Comparison of ENCODE assay signal across 9 cellular contexts in the genomic region with DNA sequence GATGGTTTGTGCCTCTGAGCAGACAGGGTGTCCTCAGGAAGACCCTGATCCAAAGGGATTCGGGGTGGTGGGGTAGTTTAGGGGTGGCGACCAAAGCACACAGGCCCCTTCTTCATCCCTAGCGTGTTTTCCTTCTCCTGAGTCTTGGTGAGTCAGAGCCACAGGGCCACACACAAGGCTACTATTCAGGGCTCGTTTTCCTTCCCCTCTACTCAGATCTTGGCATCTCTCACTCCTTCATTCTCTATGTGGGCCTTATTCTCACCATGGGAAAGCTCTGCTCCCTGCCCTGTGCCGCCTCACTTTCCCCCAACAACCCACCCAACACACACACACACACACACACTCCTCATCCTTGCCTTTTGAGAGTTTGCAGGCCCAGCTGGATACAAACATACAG. TPM values are rescaled to one million over a fixed set of nuclear protein-coding genes. Genes with fewer than 3 reads are reported as not detected.
A peak's percentile ranks its signal among the peaks of the same experiment; 100 is the strongest.
DNase-seq lines count a peak whose midpoint lies in the region; ATAC-seq and TF ChIP-seq lines count a peak whose summit lies in the region.
"Had no signal": no experiment of that assay in that cellular context is flagged by ENCODE, and none has a peak within 500 bp of the region (broad histone marks: within the 10 kb centered on the region; RNA-seq: fewer than 3 reads in every experiment).

No MANE protein-coding gene starts in this region.

- no peaks in the 10 kb centered on the region for H3K79me1 ChIP-seq in neuronal stem cell (ENCODE audit: low read depth, low read length)

- H3K27me3 ChIP-seq in PC-9 (ENCODE audit: insufficient read depth, low read depth) (no peaks in the 10 kb centered on the region), esophagus (ENCODE audit: control insufficient read depth in 1 of 2, insufficient read depth in 2 of 2, low read length in 2 of 2) (no peaks in the 10 kb centered on the region), neuronal stem cell (ENCODE audit: control insufficient read depth in 3 of 3, insufficient read depth in 3 of 3, low read depth in 1 of 3, low read length in 3 of 3) (no peaks in the 10 kb centered on the region)

- POLR2A ChIA-PET in PC-9 (lab: Charles Lee; ENCODE audit: unreplicated experiment), result interaction anchor here (0.5 kb wide), 1 partner anchor 234 kb away, joined by 14 read pairs; no protein-coding TSS in a partner anchor
- POLR2A ChIA-PET in activated CD4-positive, alpha-beta memory T cell treated with anti-CD3 and anti-CD28 coated beads for 36 hours (lab: Charles Lee), result interaction anchor here (2.2 kb wide), 1 partner anchor 75 kb away, joined by 9 read pairs; no protein-coding TSS in a partner anchor

- no peak for ATAC-seq in HG02678 (IDR thresholded peaks at IDR 0.05; ENCODE audit: unreplicated experiment)

- no peak overlapping the region for H3K4me3 ChIP-seq in PC-9
- H3K4me3 ChIP-seq in esophagus (ENCODE audit: low read depth in 1 of 2, low read length in 2 of 2), result no peak overlapping the region
- no peak overlapping the region for H3K4me3 ChIP-seq in neuronal stem cell (ENCODE audit: low read length in 2 of 2)

- CTCF ChIA-PET in PC-9 (lab: Charles Lee), result interaction anchor here (3.3 kb wide), 1 partner anchor 74 kb away, joined by 13 read pairs; no protein-coding TSS in a partner anchor
- CTCF ChIA-PET in activated CD4-positive, alpha-beta memory T cell treated with anti-CD3 and anti-CD28 coated beads for 36 hours (lab: Charles Lee), result interaction anchor here (0.5 to 8.4 kb wide), 15 partner anchors 8 to 239 kb away, joined by 3 to 203 read pairs (median 5); partner anchors contain the start of genes CAPZA1 and ST7L

- peaks cover 47% of the 10 kb centered on the region for H3K4me1 ChIP-seq in PC-9 (replicated peaks; ENCODE audit: insufficient read depth)
- H3K4me1 ChIP-seq in esophagus (ENCODE audit: control insufficient read depth in 2 of 2, insufficient read depth in 2 of 2, low read length in 1 of 2), result peaks cover 0 to 12% of the 10 kb centered on the region in 2 donors
- H3K4me1 ChIP-seq in neuronal stem cell (ENCODE audit: control insufficient read depth in 2 of 2, insufficient read depth in 1 of 2, low read depth in 1 of 2, low read length in 2 of 2), result peaks cover 6 to 7% of the 10 kb centered on the region in 2 donors

- peaks cover 8% of the 10 kb centered on the region for H3K4me1 Mint-ChIP-seq in activated CD4-positive, alpha-beta memory T cell treated with anti-CD3 and anti-CD28 coated beads for 36 hours (ENCODE audit: low read depth)

- 41 to 65% methylated on average over 5 of the region's 5 CpGs for WGBS in esophagus, 2 donors
- WGBS in neuronal stem cell (ENCODE audit: extremely low coverage in 2 of 2, insufficient read length in 2 of 2, insufficient replicate concordance in 1 of 2), 2 donors, result no CpG with 5 or more reads among the region's 5 CpGs

- peak; percentile 13 for DNase-seq in A172 (ENCODE audit: low spot score)
- no peak for DNase-seq in PC-9
- no peak for DNase-seq in neuronal stem cell (ENCODE audit: low spot score)
- DNase-seq in NCI-H226, result no peak
- no peak for DNase-seq in activated CD4-positive, alpha-beta memory T cell treated with anti-CD3 and anti-CD28 coated beads for 36 hours
- no peak for DNase-seq in NCI-H1092 (lab: John Stamatoyannopoulos, UW)
- DNase-seq: NCI-H2029 had no signal

- H2BK12ac ChIP-seq in neuronal stem cell (ENCODE audit: low read length), result no peak overlapping the region

- no peaks in the 10 kb centered on the region for H3K9me3 ChIP-seq in PC-9 (ENCODE audit: insufficient read depth, low read depth)
- no peaks in the 10 kb centered on the region for H3K9me3 ChIP-seq in esophagus (ENCODE audit: control insufficient read depth in 2 of 2, insufficient read depth in 1 of 2, low read depth in 1 of 2, low read length in 1 of 2)
- H3K9me3 ChIP-seq in neuronal stem cell (replicated peaks in 1 of 2; ENCODE audit: control insufficient read depth in 2 of 2, insufficient read depth in 1 of 2, low read depth in 1 of 2, low read length in 2 of 2), result no peaks in the 10 kb centered on the region

- H3K9ac ChIP-seq in neuronal stem cell (ENCODE audit: low read depth, low read length, poor library complexity), result no peak overlapping the region

- no peak overlapping the region for H3K4me3 Mint-ChIP-seq in activated CD4-positive, alpha-beta memory T cell treated with anti-CD3 and anti-CD28 coated beads for 36 hours

- no peak overlapping the region for H3K27ac Mint-ChIP-seq in activated CD4-positive, alpha-beta memory T cell treated with anti-CD3 and anti-CD28 coated beads for 36 hours

- H4K91ac ChIP-seq in neuronal stem cell (ENCODE audit: low read depth, low read length, poor library complexity), result peak overlapping the region; percentile 24

- H3K27ac ChIP-seq in PC-9 (no peak overlapping the region), esophagus (ENCODE audit: low read depth in 2 of 2, low read length in 1 of 2) (peak overlapping the region; percentile 96 to 97), neuronal stem cell (replicated peaks; ENCODE audit: low read length) (no peak overlapping the region)

- no TSS peak for BruUV-seq in PC-9 (replicated peaks; lab: Mats Ljungman, UMichigan)

- H3K14ac ChIP-seq in neuronal stem cell (ENCODE audit: low read length), result no peak overlapping the region

- H3K9me3 Mint-ChIP-seq in activated CD4-positive, alpha-beta memory T cell treated with anti-CD3 and anti-CD28 coated beads for 36 hours, result no peaks in the 10 kb centered on the region

- H3K4me2 ChIP-seq in PC-9 (0 out of 2 replicates have a peak overlapping the region, but pooled peaks have one; percentile 93), neuronal stem cell (ENCODE audit: insufficient read depth, low read length, poor library complexity, severe bottlenecking) (no peak overlapping the region)

- H2BK5ac ChIP-seq in neuronal stem cell (ENCODE audit: low read length), result no peak overlapping the region

- H4K8ac ChIP-seq in neuronal stem cell (ENCODE audit: low read depth, low read length), result no peak overlapping the region

- H2AFZ ChIP-seq in PC-9, result no peak overlapping the region
- no peak overlapping the region for H2AFZ ChIP-seq in neuronal stem cell (ENCODE audit: low read length)

- no peak overlapping the region for H2BK15ac ChIP-seq in neuronal stem cell (ENCODE audit: low read length)

- H3K27me3 Mint-ChIP-seq in activated CD4-positive, alpha-beta memory T cell treated with anti-CD3 and anti-CD28 coated beads for 36 hours, result peaks cover 10% of the 10 kb centered on the region

- H3K79me2 ChIP-seq in PC-9 (ENCODE audit: low read depth), result no peaks in the 10 kb centered on the region

- no peaks in the 10 kb centered on the region for H4K20me1 ChIP-seq in PC-9 (ENCODE audit: insufficient read depth)

- no peak overlapping the region for H3K4ac ChIP-seq in neuronal stem cell (ENCODE audit: low read length)

- no peak overlapping the region for H2AK5ac ChIP-seq in neuronal stem cell (ENCODE audit: low read depth, low read length)

- H3F3A ChIP-seq in PC-9 (ENCODE audit: insufficient read depth, low read depth), result peaks cover 27% of the 10 kb centered on the region; the same call in 1 of the 2 replicates

- peaks cover 5% of the 10 kb centered on the region; the same call in 1 of the 2 replicates for H3K9me2 ChIP-seq in PC-9 (ENCODE audit: insufficient read depth)

- no peaks in the 10 kb centered on the region for H3K36me3 ChIP-seq in PC-9 (ENCODE audit: low read depth)
- H3K36me3 ChIP-seq in esophagus (ENCODE audit: control insufficient read depth in 2 of 2, insufficient read depth in 2 of 2, low read length in 1 of 2), result no peaks in the 10 kb centered on the region
- H3K36me3 ChIP-seq in neuronal stem cell (replicated peaks in 1 of 2; ENCODE audit: control insufficient read depth in 2 of 2, insufficient read depth in 2 of 2, low read length in 2 of 2), result peaks cover 0 to 11% of the 10 kb centered on the region in 2 donors

- intact Hi-C loops in PC-9 (cut with micrococcal nuclease; ENCODE audit: unreplicated experiment), result loop anchor here (10.0 kb wide), 2 partner anchors 150 to 240 kb away; partner anchors contain the start of genes CAPZA1, RHOC and ST7L
- intact Hi-C loops in activated CD4-positive, alpha-beta memory T cell treated with anti-CD3 and anti-CD28 coated beads for 36 hours (cut with micrococcal nuclease), result no loop called here

- H2BK120ac ChIP-seq in neuronal stem cell (ENCODE audit: low read depth, low read length), result no peak overlapping the region

- no peaks in the 10 kb centered on the region for H3K36me3 Mint-ChIP-seq in activated CD4-positive, alpha-beta memory T cell treated with anti-CD3 and anti-CD28 coated beads for 36 hours

- H3K23ac ChIP-seq in neuronal stem cell (ENCODE audit: low read depth, low read length, poor library complexity), result no peak overlapping the region

- TF ChIP-seq CTCF in PC-9 (conservative IDR thresholded peaks at IDR 0.05), result no peak

- no peak overlapping the region for H3K18ac ChIP-seq in neuronal stem cell (ENCODE audit: low read length)

RNA-seq across cellular contexts. Expression of gene WNT2B, which starts 43.6 kb away (rescaled TPM):
- 0.05 TPM in 1 of 2 replicates, not detected in the other for total RNA-seq in A172 (2014; rRNA removed; shearing (Covaris generic))
- 0.98 and 1.1 TPM in 2 replicates for total RNA-seq in PC-9 (2021)
- polyA plus RNA-seq in esophagus, result 1 to 10 TPM; 2.2 to 3.2 TPM
- polyA plus RNA-seq in neuronal stem cell (2013, experiment 1 of 2), result 4.9 TPM
- polyA plus RNA-seq in neuronal stem cell (2013, experiment 2 of 2), result 5.1 TPM
- under 1 TPM; 0.05 to 0.15 TPM for total RNA-seq in activated CD4-positive, alpha-beta memory T cell treated with anti-CD3 and anti-CD28 coated beads for 36 hours

Comparison
In these comparisons a context has a peak if more than half of its experiments do, and no peak if none do; other contexts are left out.
1. H3K27ac ChIP-seq: peak in esophagus (2 of 2); none in PC-9 (single experiment) and neuronal stem cell (single experiment).